Comparison of ENCODE assay signal across 19 cellular contexts in the genomic region with DNA sequence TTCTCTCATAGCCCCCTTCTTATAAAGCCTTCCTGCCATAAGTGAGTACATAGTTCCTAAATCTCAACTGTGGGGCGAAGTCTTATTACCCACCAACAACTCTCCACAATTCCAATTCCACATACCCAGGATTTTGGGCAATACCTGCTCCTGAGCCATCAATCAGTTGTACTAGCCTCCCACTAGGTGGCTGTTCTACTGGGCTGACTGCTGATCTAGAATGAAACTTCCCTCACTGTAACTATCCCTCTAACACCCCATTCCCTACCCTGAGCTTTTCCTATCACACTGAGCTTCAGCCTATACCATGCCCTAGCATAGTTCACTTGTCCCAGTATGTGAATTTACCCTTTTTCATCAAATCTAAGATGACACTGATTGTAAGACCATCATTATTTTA. TPM values are rescaled to one million over a fixed set of nuclear protein-coding genes. Genes with fewer than 3 reads are reported as not detected.
DNase-seq lines count a peak whose midpoint lies in the region; ATAC-seq and TF ChIP-seq lines count a peak whose summit lies in the region.
"Had no signal": no experiment of that assay in that cellular context is flagged by ENCODE, and none has a peak within 500 bp of the region (broad histone marks: within the 10 kb centered on the region; RNA-seq: fewer than 3 reads in every experiment).

No MANE protein-coding gene starts in this region.

- no peaks in the 10 kb centered on the region for H3K36me3 Mint-ChIP-seq in osteocyte (ENCODE audit: unreplicated experiment)
- H3K36me3 Mint-ChIP-seq: naive thymus-derived CD4-positive, alpha-beta T cell had no signal

- intact Hi-C loops in Panc1 (cut with micrococcal nuclease; ENCODE audit: unreplicated experiment), result no loop called here

- H3K27me3 Mint-ChIP-seq in osteocyte (ENCODE audit: unreplicated experiment), result no peaks in the 10 kb centered on the region
- H3K27me3 Mint-ChIP-seq: naive thymus-derived CD4-positive, alpha-beta T cell had no signal

- no peaks in the 10 kb centered on the region for H3K27me3 ChIP-seq in Panc1 (ENCODE audit: control insufficient read depth, insufficient read depth, low read length)
- H3K27me3 ChIP-seq: suprapubic skin had no signal

- H3K4me3 ChIP-seq in GM12875 (ENCODE audit: low read depth, low read length), result no peak overlapping the region
- no peak overlapping the region for H3K4me3 ChIP-seq in Panc1 (ENCODE audit: low read depth in 2 of 2, low read length in 2 of 2)
- H3K4me3 ChIP-seq in fibroblast of mammary gland (ENCODE audit: control insufficient read depth, low read depth, low read length), result no peak overlapping the region
- H3K4me3 ChIP-seq: lung, suprapubic skin had no signal

- peaks cover 32% of the 10 kb centered on the region for H3K4me1 Mint-ChIP-seq in osteocyte (ENCODE audit: unreplicated experiment)

- H3K36me3 ChIP-seq in Panc1 (ENCODE audit: control insufficient read depth, insufficient read depth, low read length), result no peaks in the 10 kb centered on the region
- H3K36me3 ChIP-seq: suprapubic skin had no signal

- POLR2A ChIA-PET in Panc1 (lab: Charles Lee), result no interaction called here
- POLR2A ChIA-PET in HEK293T (lab: Yijun Ruan, JAX), result no interaction called here

- H3K9me3 Mint-ChIP-seq in osteocyte (ENCODE audit: unreplicated experiment), result no peaks in the 10 kb centered on the region
- H3K9me3 Mint-ChIP-seq: naive thymus-derived CD4-positive, alpha-beta T cell; T-helper 2 cell treated with Interferon-gamma antibody and Interleukin-4, amounts not matched to agents 5 μg/mL and 100 μg/mL, for 36 hours had no signal

- no peak overlapping the region for H3K27ac ChIP-seq in Panc1 (ENCODE audit: low read length)
- H3K27ac ChIP-seq: suprapubic skin had no signal

- no peak overlapping the region for H3K27ac Mint-ChIP-seq in osteocyte (ENCODE audit: unreplicated experiment)
- H3K27ac Mint-ChIP-seq: T-helper 2 cell treated with Interferon-gamma antibody and Interleukin-4, amounts not matched to agents 5 μg/mL and 100 μg/mL, for 36 hours had no signal

- in situ Hi-C loops in Panc1 (cut with HindIII; ENCODE audit: low pct_unique_long_range_greater_than_20kb, low sequenced_read_pairs), result no loop called here

- no TSS peak for BruUV-seq in Panc1 (replicated peaks; lab: Mats Ljungman, UMichigan)

- peak; percentile 44; the same call in 1 of the 2 replicates for ATAC-seq in Panc1
- ATAC-seq: naive thymus-derived CD4-positive, alpha-beta T cell had no signal

- CTCF ChIA-PET in Panc1 (lab: Charles Lee), result no interaction called here
- CTCF ChIA-PET in HEK293T (lab: Yijun Ruan, JAX), result interaction anchor here (0.9 kb wide), 1 partner anchor 112 kb away, joined by 3 read pairs; no protein-coding TSS in a partner anchor

- H3K9me3 ChIP-seq in Panc1 (ENCODE audit: control insufficient read depth, insufficient read depth, low read depth, low read length), result no peaks in the 10 kb centered on the region
- H3K9me3 ChIP-seq: suprapubic skin had no signal

- no peak overlapping the region for H3K4me3 Mint-ChIP-seq in osteocyte (ENCODE audit: unreplicated experiment)
- H3K4me3 Mint-ChIP-seq: naive thymus-derived CD4-positive, alpha-beta T cell; T-helper 2 cell treated with Interferon-gamma antibody and Interleukin-4, amounts not matched to agents 5 μg/mL and 100 μg/mL, for 36 hours had no signal

- no peak for DNase-seq in Panc1 (ENCODE audit: low read depth, low spot score)
- DNase-seq in fibroblast of mammary gland (ENCODE audit: low read depth), result no peak
- DNase-seq in osteocyte (ENCODE audit: extremely low spot score, unreplicated experiment), result no peak
- no peak for DNase-seq in HEK293T (ENCODE audit: extremely low spot score)
- no peak for DNase-seq in activated CD8-positive, alpha-beta memory T cell treated with anti-CD3 and anti-CD28 coated beads, Interleukin-2, amount 50 U/mL, for 48 hours
- DNase-seq in globus pallidus (ENCODE audit: low spot score), result no peak
- DNase-seq: activated naive CD4-positive, alpha-beta T cell treated with Interleukin-2 at 50 U/mL for 16 hours; anterior cingulate cortex; GDM1; MV-4-11; naive thymus-derived CD4-positive, alpha-beta T cell; NCI-H2029 treated with DMSO at 0.1 percent for 48 hours; NCI-H510A; SHP77 treated with DMSO at 0.1 percent for 48 hours; stimulated activated CD4-positive, alpha-beta T cell treated with anti-CD3 and anti-CD28 coated beads, Interleukin-4, amount 100 ng/mL, for 1 hour had no signal

- TF ChIP-seq CTCF in GM12875 (IDR thresholded peaks at IDR 0.05; ENCODE audit: borderline replicate concordance, insufficient read depth, low read depth, low read length), result peak; percentile 21; the same call in 1 of the 2 replicates
- TF ChIP-seq CTCF in Panc1 (IDR thresholded peaks at IDR 0.05), result peak; percentile 36
- TF ChIP-seq CTCF in fibroblast of mammary gland (conservative IDR thresholded peaks at IDR 0.05; ENCODE audit: control insufficient read depth, insufficient read depth, low read depth, low read length), result peak; percentile 1
- peak; percentile 17 for TF ChIP-seq CTCF in osteocyte (IDR thresholded peaks at IDR 0.05)

- H3K4me1 ChIP-seq in Panc1 (ENCODE audit: control insufficient read depth, insufficient read depth, low read length), result peaks cover 16% of the 10 kb centered on the region

TF ChIP-seq in HEK293T, 16 proteins besides CTCF, POLR2A, EP300 and RAD21:
- no peak for TF ChIP-seq SUZ12 (IDR thresholded peaks at IDR 0.05)
- no peak for TF ChIP-seq FOXM1 (IDR thresholded peaks at IDR 0.05; ENCODE audit: borderline replicate concordance)
- TF ChIP-seq NFRKB (IDR thresholded peaks at IDR 0.05), result no peak
- no peak for TF ChIP-seq L3MBTL2 (conservative IDR thresholded peaks at IDR 0.05)
- no peak for TF ChIP-seq ARNT (IDR thresholded peaks at IDR 0.05)
- TF ChIP-seq PKNOX1 (IDR thresholded peaks at IDR 0.05), result no peak
- no peak for TF ChIP-seq FOXK2 (IDR thresholded peaks at IDR 0.05)

RNA-seq across cellular contexts. Expression of gene RRAS2, which starts 52.5 kb away (rescaled TPM):
- total RNA-seq in Panc1 (2021; ENCODE audit: unreplicated experiment) (58.4 TPM), osteocyte (91.8 and 95.7 TPM in 2 replicates)
- polyA plus RNA-seq in Panc1 (2012; ENCODE audit: insufficient read length), result 31.1 TPM
